In genomic region chr1:211319892-211320291, GRCh38 we compare ENCODE assay signal across 18 cellular contexts. TPM values are rescaled to one million over a fixed set of nuclear protein-coding genes. Genes with fewer than 3 reads are reported as not detected.
DNase-seq lines count a peak whose midpoint lies in the region; ATAC-seq, FAIRE-seq and TF ChIP-seq lines count a peak whose summit lies in the region.
"Had no signal": no experiment of that assay in that cellular context is flagged by ENCODE, and none has a peak within 500 bp of the region (broad histone marks: within the 10 kb centered on the region; RNA-seq: fewer than 3 reads in every experiment).

No MANE protein-coding gene starts in this region.

- TF ChIP-seq POLR2A in vagina (IDR thresholded peaks at IDR 0.05): no peak

- no peaks in the 10 kb centered on the region for H3K27me3 ChIP-seq in vagina

- peaks cover 4% of the 10 kb centered on the region for H3K36me3 Mint-ChIP-seq in activated naive CD8-positive, alpha-beta T cell
- H3K36me3 Mint-ChIP-seq in activated naive CD8-positive, alpha-beta T cell treated with anti-CD3 and anti-CD28 coated beads, Interleukin-2, amount 50 U/mL, for 24 hours (ENCODE audit: low read depth): peaks cover 6% of the 10 kb centered on the region

- no peak overlapping the region for H3K4me3 Mint-ChIP-seq in activated naive CD8-positive, alpha-beta T cell
- no peak overlapping the region for H3K4me3 Mint-ChIP-seq in activated naive CD8-positive, alpha-beta T cell treated with anti-CD3 and anti-CD28 coated beads, Interleukin-2, amount 50 U/mL, for 24 hours
- H3K4me3 Mint-ChIP-seq: CD4-positive, alpha-beta memory T cell had no signal

- no peaks in the 10 kb centered on the region for H3K9me3 ChIP-seq in vagina

- H3K4me1 ChIP-seq in vagina: no peaks in the 10 kb centered on the region

- H3K27me3 Mint-ChIP-seq in activated naive CD8-positive, alpha-beta T cell: no peaks in the 10 kb centered on the region
- no peaks in the 10 kb centered on the region for H3K27me3 Mint-ChIP-seq in activated naive CD8-positive, alpha-beta T cell treated with anti-CD3 and anti-CD28 coated beads, Interleukin-2, amount 50 U/mL, for 24 hours
- H3K27me3 Mint-ChIP-seq: CD4-positive, alpha-beta memory T cell had no signal

- peak overlapping the region; percentile 54 for H3K27ac Mint-ChIP-seq in activated naive CD8-positive, alpha-beta T cell
- no peak overlapping the region for H3K27ac Mint-ChIP-seq in activated naive CD8-positive, alpha-beta T cell treated with anti-CD3 and anti-CD28 coated beads, Interleukin-2, amount 50 U/mL, for 24 hours

- H3K9me3 Mint-ChIP-seq in activated naive CD8-positive, alpha-beta T cell (ENCODE audit: low read depth): no peaks in the 10 kb centered on the region
- H3K9me3 Mint-ChIP-seq in activated naive CD8-positive, alpha-beta T cell treated with anti-CD3 and anti-CD28 coated beads, Interleukin-2, amount 50 U/mL, for 24 hours: peaks cover 3% of the 10 kb centered on the region
- H3K9me3 Mint-ChIP-seq: CD4-positive, alpha-beta memory T cell had no signal

- no peak for DNase-seq in activated naive CD8-positive, alpha-beta T cell treated with anti-CD3 and anti-CD28 coated beads, Interleukin-2, amount 50 U/mL, for 24 hours
- DNase-seq in D721Med (ENCODE audit: insufficient read length, low spot score) (no peak), vagina (ENCODE audit: extremely low spot score in 2 of 2) (no peak), cerebellar nuclear complex (lab: John Stamatoyannopoulos, UW) (no peak)
- DNase-seq: C1 segment of cervical spinal cord; Calu3; CD4-positive, alpha-beta memory T cell; COR-L47; DMS153; DND-41; GM23248; H7; HCEC 1CT had no signal

- TF ChIP-seq CTCF in D721Med (IDR thresholded peaks at IDR 0.05; ENCODE audit: insufficient read depth, missing control alignments): no peak
- TF ChIP-seq CTCF in vagina (IDR thresholded peaks at IDR 0.05): no peak

- H3K27ac ChIP-seq in vagina: no peak overlapping the region
- H3K27ac ChIP-seq: GM23248 had no signal

- H3K36me3 ChIP-seq in vagina: peaks cover 0 to 4% of the 10 kb centered on the region in 2 donors

- intact Hi-C loops in vagina (cut with DNase I): loop anchor here (10.0 kb wide), 1 partner anchor 65 kb away; the partner anchor contains the start of gene RCOR3

- ATAC-seq in activated naive CD8-positive, alpha-beta T cell treated with anti-CD3 and anti-CD28 coated beads, Interleukin-2, amount 50 U/mL, for 24 hours: no peak

- no peak overlapping the region for H3K4me3 ChIP-seq in vagina
- H3K4me3 ChIP-seq: GM23248 had no signal

- H3K4me1 Mint-ChIP-seq in activated naive CD8-positive, alpha-beta T cell (ENCODE audit: low read depth): peaks cover 47% of the 10 kb centered on the region
- H3K4me1 Mint-ChIP-seq in activated naive CD8-positive, alpha-beta T cell treated with anti-CD3 and anti-CD28 coated beads, Interleukin-2, amount 50 U/mL, for 24 hours: peaks cover 48% of the 10 kb centered on the region

- FAIRE-seq in D721Med (lab: Jason Lieb, UNC) (peak; percentile 16), TTC549 (lab: Jason Lieb, UNC) (peak; percentile 25)
- FAIRE-seq: G401.6, GM19239, H1 had no signal

RNA-seq across cellular contexts. Expression of gene TRAF5, which starts 6.7 kb away (rescaled TPM):
- 14.0 TPM for total RNA-seq in vagina
